In the genomic region with DNA sequence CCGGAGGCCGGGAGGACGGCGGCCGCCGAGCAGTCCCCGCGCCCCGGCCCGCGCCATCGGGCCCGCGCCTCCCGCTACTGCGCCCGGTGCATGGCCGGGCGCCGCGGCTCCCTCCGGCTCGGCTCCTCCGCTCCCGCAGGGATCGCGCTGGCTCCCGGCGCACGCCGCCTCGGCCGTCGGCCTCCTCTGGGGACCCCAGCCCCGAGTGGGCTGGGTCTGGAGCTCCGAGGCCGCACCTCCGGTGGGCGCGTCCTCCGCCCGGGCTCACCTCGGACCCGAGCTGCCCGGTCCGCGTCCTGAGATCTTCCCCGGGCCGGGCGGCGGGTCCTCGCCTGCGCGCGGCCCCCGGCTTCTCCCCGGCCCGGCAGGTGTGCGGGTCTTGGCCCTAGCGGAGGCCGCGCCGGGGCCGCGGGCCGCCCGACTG, we compare ENCODE assay signal across 12 cellular contexts. TPM values are rescaled to one million over a fixed set of nuclear protein-coding genes. Genes with fewer than 3 reads are reported as not detected.
DNase-seq lines count a peak whose midpoint lies in the region; ATAC-seq and TF ChIP-seq lines count a peak whose summit lies in the region.
"Had no signal": no experiment of that assay in that cellular context is flagged by ENCODE, and none has a peak within 500 bp of the region (broad histone marks: within the 10 kb centered on the region; RNA-seq: fewer than 3 reads in every experiment).

No MANE protein-coding gene starts in this region.

- H3K27ac Mint-ChIP-seq in activated CD4-positive, alpha-beta memory T cell treated with anti-CD3 and anti-CD28 coated beads for 36 hours, result no peak overlapping the region
- H3K27ac Mint-ChIP-seq: brain had no signal

- H2AFZ ChIP-seq in parathyroid adenoma, result no peak overlapping the region

- H3K79me2 ChIP-seq in parathyroid adenoma, result no peaks in the 10 kb centered on the region

- DNase-seq in colonic mucosa (no peak), GM19238 (ENCODE audit: insufficient read length, low spot score) (no peak), NCI-H345 (lab: John Stamatoyannopoulos, UW) (no peak)
- DNase-seq in activated CD4-positive, alpha-beta memory T cell treated with anti-CD3 and anti-CD28 coated beads for 36 hours, result no peak
- DNase-seq: SJCRH30 had no signal

- peaks cover 16% of the 10 kb centered on the region for H3K4me1 ChIP-seq in ES-I3 (ENCODE audit: insufficient read depth, low read length)
- peaks cover 9% of the 10 kb centered on the region for H3K4me1 ChIP-seq in colonic mucosa
- H3K4me1 ChIP-seq in parathyroid adenoma, result peaks cover 2% of the 10 kb centered on the region

- no peak for TF ChIP-seq CTCF in colonic mucosa (IDR thresholded peaks at IDR 0.05)
- no peak for TF ChIP-seq CTCF in parathyroid adenoma (IDR thresholded peaks at IDR 0.05)

- no peaks in the 10 kb centered on the region for H3K9me3 Mint-ChIP-seq in activated CD4-positive, alpha-beta memory T cell treated with anti-CD3 and anti-CD28 coated beads for 36 hours

- peaks cover 28% of the 10 kb centered on the region for H3K4me1 Mint-ChIP-seq in activated CD4-positive, alpha-beta memory T cell treated with anti-CD3 and anti-CD28 coated beads for 36 hours (ENCODE audit: low read depth)

- H3K27me3 ChIP-seq in colonic mucosa (peaks cover 73% of the 10 kb centered on the region), parathyroid adenoma (ENCODE audit: control insufficient read depth, insufficient read depth, low read length) (peaks cover 4% of the 10 kb centered on the region)

- H3K36me3 Mint-ChIP-seq in activated CD4-positive, alpha-beta memory T cell treated with anti-CD3 and anti-CD28 coated beads for 36 hours, result no peaks in the 10 kb centered on the region
- H3K36me3 Mint-ChIP-seq: brain had no signal

- H3K36me3 ChIP-seq in ES-I3 (ENCODE audit: insufficient read depth, low read length) (no peaks in the 10 kb centered on the region), colonic mucosa (no peaks in the 10 kb centered on the region), parathyroid adenoma (ENCODE audit: control insufficient read depth, insufficient read depth, low read length) (no peaks in the 10 kb centered on the region)
- H3K36me3 ChIP-seq: SJCRH30 had no signal

- CTCF ChIA-PET in activated CD4-positive, alpha-beta memory T cell treated with anti-CD3 and anti-CD28 coated beads for 36 hours (lab: Charles Lee), result interaction anchor here (1.2 kb wide), 1 partner anchor 11 kb away, joined by 5 read pairs; no protein-coding TSS in a partner anchor

- peak; percentile 5 for ATAC-seq in HG02798 (IDR thresholded peaks at IDR 0.05; ENCODE audit: poor library complexity, unreplicated experiment)
- ATAC-seq in GM21619 (IDR thresholded peaks at IDR 0.05; ENCODE audit: unreplicated experiment), result no peak

- POLR2A ChIA-PET in activated CD4-positive, alpha-beta memory T cell treated with anti-CD3 and anti-CD28 coated beads for 36 hours (lab: Charles Lee), result interaction anchor here (1.0 to 1.4 kb wide), 2 partner anchors 26 to 115 kb away, joined by 4 read pairs; no protein-coding TSS in a partner anchor

- H3K9ac ChIP-seq in ES-I3 (ENCODE audit: low read depth, low read length) (peak overlapping the region; percentile 44; the same call in 1 of the 2 replicates), colonic mucosa (ENCODE audit: low read depth in 2 of 2, low read length in 2 of 2) (no peak overlapping the region), parathyroid adenoma (no peak overlapping the region)

- H3K4me3 Mint-ChIP-seq in activated CD4-positive, alpha-beta memory T cell treated with anti-CD3 and anti-CD28 coated beads for 36 hours, result no peak overlapping the region

- H3K4me2 ChIP-seq in parathyroid adenoma (ENCODE audit: low read length), result peak overlapping the region; percentile 38

- peaks cover 40% of the 10 kb centered on the region for H3K27me3 Mint-ChIP-seq in activated CD4-positive, alpha-beta memory T cell treated with anti-CD3 and anti-CD28 coated beads for 36 hours

- intact Hi-C loops in colonic mucosa (cut with DNase I), result no loop called here
- intact Hi-C loops in activated CD4-positive, alpha-beta memory T cell treated with anti-CD3 and anti-CD28 coated beads for 36 hours (cut with micrococcal nuclease), result loop anchor here (5.0 kb wide), 1 partner anchor 82 kb away; a partner anchor contains a TSS

- H3K27ac ChIP-seq in colonic mucosa (no peak overlapping the region), parathyroid adenoma (no peak overlapping the region)
- H3K27ac ChIP-seq: SJCRH30 had no signal

- H3K9me3 ChIP-seq in ES-I3 (ENCODE audit: control insufficient read depth, insufficient read depth, low read length), result no peaks in the 10 kb centered on the region
- no peaks in the 10 kb centered on the region for H3K9me3 ChIP-seq in colonic mucosa
- no peaks in the 10 kb centered on the region for H3K9me3 ChIP-seq in parathyroid adenoma (ENCODE audit: control insufficient read depth, low read length)
- H3K9me3 ChIP-seq: SJCRH30 had no signal

- peak overlapping the region; percentile 34 for H3K4me3 ChIP-seq in colonic mucosa
- no peak overlapping the region for H3K4me3 ChIP-seq in parathyroid adenoma (ENCODE audit: low read depth, low read length)
- H3K4me3 ChIP-seq: SJCRH30 had no signal

RNA-seq across cellular contexts. Expression of a gene that starts 0.3 kb away (rescaled TPM):
- not detected for total RNA-seq in colonic mucosa
- 1 to 10 TPM in 1 of 2 experiments, under 1 TPM in 1; 0.97 to 1.1 TPM for total RNA-seq in activated CD4-positive, alpha-beta memory T cell treated with anti-CD3 and anti-CD28 coated beads for 36 hours
- total RNA-seq: Daoy, frontal cortex, SJCRH30 had no signal

RNA-seq across cellular contexts. Expression of a gene that starts 12.0 kb away (rescaled TPM):
- under 1 TPM; 0.40 to 0.53 TPM for total RNA-seq in colonic mucosa
- 1 to 10 TPM; 3.2 to 5.0 TPM for total RNA-seq in activated CD4-positive, alpha-beta memory T cell treated with anti-CD3 and anti-CD28 coated beads for 36 hours

RNA-seq across cellular contexts. Expression of a gene that starts 32.3 kb away (rescaled TPM):
- 10 to 100 TPM; 13.7 to 64.3 TPM for total RNA-seq in colonic mucosa
- 100 to 1,000 TPM in 1 of 2 experiments, 10 to 100 TPM in 1; 99.9 to 106 TPM for total RNA-seq in activated CD4-positive, alpha-beta memory T cell treated with anti-CD3 and anti-CD28 coated beads for 36 hours

RNA-seq across cellular contexts. Expression of a gene that starts 54.6 kb away (rescaled TPM):
- under 1 TPM; 0.20 to 0.69 TPM for total RNA-seq in colonic mucosa
- total RNA-seq in activated CD4-positive, alpha-beta memory T cell treated with anti-CD3 and anti-CD28 coated beads for 36 hours, result 1 to 10 TPM; 2.2 to 2.8 TPM
